ENCODE assay signal across 33 cellular contexts in the genomic region with DNA sequence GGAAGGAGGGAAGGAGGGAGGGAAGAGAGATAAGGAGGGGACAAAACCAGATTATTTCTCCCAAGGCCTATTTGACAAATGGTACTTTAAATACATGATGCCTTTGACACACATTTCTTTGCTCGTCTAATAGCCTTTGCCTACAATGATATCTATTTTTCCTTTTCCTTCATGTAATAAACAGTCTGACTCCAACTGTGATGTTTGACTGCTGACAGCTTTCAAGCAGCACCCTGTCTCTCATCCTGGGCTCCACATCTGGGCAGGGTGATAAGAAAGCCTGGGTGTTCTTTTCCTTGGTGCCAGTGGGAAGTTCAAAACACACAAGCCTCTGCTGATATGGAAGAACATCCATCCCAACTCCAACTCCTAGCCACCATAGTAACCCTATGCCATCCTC.
DNase-seq lines count a peak whose midpoint lies in the region; ATAC-seq, FAIRE-seq and TF ChIP-seq lines count a peak whose summit lies in the region.
"Had no signal": no experiment of that assay in that cellular context is flagged by ENCODE, and none has a peak within 500 bp of the region (broad histone marks: within the 10 kb centered on the region; RNA-seq: fewer than 3 reads in every experiment).

No MANE protein-coding gene starts in this region.

- no peak overlapping the region for H2AK5ac ChIP-seq in mesendoderm (ENCODE audit: low read length)

- H3K79me2 ChIP-seq in HepG2 (ENCODE audit: insufficient read depth, low read length) (no peaks in the 10 kb centered on the region), mesendoderm (ENCODE audit: control insufficient read depth, insufficient read depth, low read length) (no peaks in the 10 kb centered on the region), neural cell (replicated peaks; ENCODE audit: insufficient read depth, low read length) (no peaks in the 10 kb centered on the region)

- H4K20me1 ChIP-seq in HepG2 (ENCODE audit: insufficient read depth, low read length), result no peaks in the 10 kb centered on the region
- H4K20me1 ChIP-seq in neural cell (ENCODE audit: insufficient read depth), result no peaks in the 10 kb centered on the region
- H4K20me1 ChIP-seq: BLaER1; BLaER1 treated with 17β-estradiol and CSF1 and Interleukin-3, amounts not matched to agents 10 nM and 100 nM had no signal

- H3K4me1 ChIP-seq in HepG2 (ENCODE audit: insufficient read depth, low read length), result no peaks in the 10 kb centered on the region
- H3K4me1 ChIP-seq in right lobe of liver, result no peaks in the 10 kb centered on the region
- no peaks in the 10 kb centered on the region for H3K4me1 ChIP-seq in mesendoderm (ENCODE audit: control insufficient read depth, low read depth, low read length)
- H3K4me1 ChIP-seq: A549; BE2C; BLaER1; BLaER1 treated with 17β-estradiol and CSF1 and Interleukin-3, amounts not matched to agents 10 nM and 100 nM; Caco-2 had no signal

- H3K4me3 ChIP-seq in HepG2 (replicated peaks in 1 of 3; ENCODE audit: insufficient read depth in 1 of 3, low read depth in 2 of 3, low read length in 3 of 3) (no peak overlapping the region), right lobe of liver (no peak overlapping the region), mesendoderm (ENCODE audit: low read length) (no peak overlapping the region), neural cell (ENCODE audit: low read length) (no peak overlapping the region)
- H3K4me3 ChIP-seq: A549; BLaER1; BLaER1 treated with 17β-estradiol and CSF1 and Interleukin-3, amounts not matched to agents 10 nM and 100 nM had no signal

- no peak overlapping the region for H2BK15ac ChIP-seq in mesendoderm (replicated peaks; ENCODE audit: low read depth)

- no peaks in the 10 kb centered on the region for H3F3A ChIP-seq in neural cell (ENCODE audit: insufficient read depth, low read length, poor library complexity, severe bottlenecking)

- H3K36me3 ChIP-seq in HepG2 (replicated peaks in 1 of 2; ENCODE audit: control insufficient read depth in 1 of 2, insufficient read depth in 2 of 2, low read length in 2 of 2) (no peaks in the 10 kb centered on the region), right lobe of liver (no peaks in the 10 kb centered on the region), mesendoderm (ENCODE audit: control insufficient read depth, insufficient read depth, low read length) (no peaks in the 10 kb centered on the region), neural cell (ENCODE audit: insufficient read depth, low read length) (no peaks in the 10 kb centered on the region)
- H3K36me3 ChIP-seq: BE2C; BLaER1; BLaER1 treated with 17β-estradiol and CSF1 and Interleukin-3, amounts not matched to agents 10 nM and 100 nM had no signal

- H3K79me1 ChIP-seq in mesendoderm (ENCODE audit: low read length), result no peaks in the 10 kb centered on the region

- no peak overlapping the region for H3K18ac ChIP-seq in mesendoderm (ENCODE audit: low read length)

- H3K27me3 ChIP-seq in HepG2 (ENCODE audit: control insufficient read depth in 1 of 2, insufficient read depth in 2 of 2, low read length in 2 of 2) (no peaks in the 10 kb centered on the region), right lobe of liver (no peaks in the 10 kb centered on the region), mesendoderm (ENCODE audit: insufficient read depth, low read length, poor library complexity) (no peaks in the 10 kb centered on the region), neural cell (ENCODE audit: insufficient read depth, low read depth, low read length) (no peaks in the 10 kb centered on the region)
- H3K27me3 ChIP-seq: BE2C; BLaER1; BLaER1 treated with 17β-estradiol and CSF1 and Interleukin-3, amounts not matched to agents 10 nM and 100 nM had no signal

- intact Hi-C loops in HepG2 (cut with micrococcal nuclease; ENCODE audit: unreplicated experiment) (no loop called here), right lobe of liver (cut with DNase I) (no loop called here)

- no peak for TF ChIP-seq EP300 in HepG2 (IDR thresholded peaks at IDR 0.05; ENCODE audit: low read depth in 2 of 2, low read length in 2 of 2)
- TF ChIP-seq EP300 in HepG2 (CRISPR knock-in tag; IDR thresholded peaks at IDR 0.05; ENCODE audit: borderline replicate concordance), result no peak
- TF ChIP-seq EP300 in neural cell (conservative IDR thresholded peaks at IDR 0.05; ENCODE audit: poor library complexity, severe bottlenecking), result peak; percentile 60

- POLR2A ChIA-PET in HepG2 (lab: Yijun Ruan, JAX), result no interaction called here

- no peak overlapping the region for H2BK5ac ChIP-seq in mesendoderm (ENCODE audit: low read length)

- TF ChIP-seq RAD21 in HepG2 (CRISPR knock-in tag; IDR thresholded peaks at IDR 0.05) (no peak), neural cell (conservative IDR thresholded peaks at IDR 0.05) (no peak)

- no peak overlapping the region for H3K27ac ChIP-seq in HepG2 (ENCODE audit: extremely low read length, insufficient read depth, low read length)
- H3K27ac ChIP-seq in right lobe of liver, result no peak overlapping the region
- no peak overlapping the region for H3K27ac ChIP-seq in mesendoderm (ENCODE audit: low read depth, low read length)
- H3K27ac ChIP-seq in neural cell (ENCODE audit: low read length), result no peak overlapping the region
- H3K27ac ChIP-seq: 22Rv1; A549; BLaER1; BLaER1 treated with 17β-estradiol and CSF1 and Interleukin-3, amounts not matched to agents 10 nM and 100 nM; C4-2B had no signal

- no peak overlapping the region for H4K5ac ChIP-seq in mesendoderm (ENCODE audit: low read length)

- H3K4me2 ChIP-seq in HepG2 (ENCODE audit: low read depth, low read length), result no peak overlapping the region
- H3K4me2 ChIP-seq in mesendoderm (ENCODE audit: low read length), result no peak overlapping the region
- no peak overlapping the region for H3K4me2 ChIP-seq in neural cell (ENCODE audit: low read length)
- H3K4me2 ChIP-seq: A549; BLaER1; BLaER1 treated with 17β-estradiol and CSF1 and Interleukin-3, amounts not matched to agents 10 nM and 100 nM had no signal

- 0% methylated on average over 1 of the region's 1 CpG for WGBS in HepG2 (ENCODE audit: low lambda C conversion rate)
- WGBS in right lobe of liver (ENCODE audit: insufficient coverage, low coverage, low lambda C conversion rate, missing lambda C conversion rate), result 16% methylated on average over 1 of the region's 1 CpG
- no CpG with 5 or more reads among the region's 1 CpG for whole genome bisulfite sequencing in mesendoderm (ENCODE audit: extremely low coverage, insufficient coverage, low lambda C conversion rate)

- no peak overlapping the region for H4K8ac ChIP-seq in mesendoderm (ENCODE audit: low read depth, low read length)

- DNase-seq in HepG2 (ENCODE audit: low spot score) (no peak), right lobe of liver (no peak), mesendoderm (peak; percentile 1), NCI-H2107 treated with DMSO at 0.1 percent for 48 hours (lab: John Stamatoyannopoulos, UW; ENCODE audit: unreplicated experiment) (no peak)
- DNase-seq: 8988T; ACHN; AML-193; BE2C; C1 segment of cervical spinal cord; Caco-2; Calu3; CD4-positive, alpha-beta memory T cell; CD4-positive, alpha-beta T cell; CD4-positive, CD25-positive, alpha-beta regulatory T cell; CD8-positive, alpha-beta memory T cell; CD8-positive, alpha-beta T cell; COR-L47; DMS 273 treated with DMSO at 0.1 percent for 48 hours; DMS153; DMS53; DMS79; DMS79 treated with DMSO at 0.1 percent for 48 hours; DND-41; EL had no signal

- H3K9me2 ChIP-seq in neural cell (ENCODE audit: insufficient read depth, low read length), result no peaks in the 10 kb centered on the region

- CTCF ChIA-PET in HepG2 (lab: Yijun Ruan, JAX; ENCODE audit: low intra/inter-chr PET ratio, low total read pairs), result no interaction called here

- TF ChIP-seq POLR2A in HepG2 (IDR thresholded peaks at IDR 0.05; ENCODE audit: insufficient read depth in 1 of 2, low read depth in 2 of 2, low read length in 2 of 2) (no peak), right lobe of liver (IDR thresholded peaks at IDR 0.05) (no peak)

- no TSS peak for BruUV-seq in HepG2 (replicated peaks; lab: Mats Ljungman, UMichigan)

- H2AFZ ChIP-seq in HepG2 (ENCODE audit: low read length) (no peak overlapping the region), neural cell (ENCODE audit: low read depth, low read length) (no peak overlapping the region)

- H3K9me3 ChIP-seq in HepG2 (ENCODE audit: low read length) (no peaks in the 10 kb centered on the region), right lobe of liver (no peaks in the 10 kb centered on the region), neural cell (ENCODE audit: low read length) (no peaks in the 10 kb centered on the region)
- H3K9me3 ChIP-seq: A549; BE2C; BLaER1; BLaER1 treated with 17β-estradiol and CSF1 and Interleukin-3, amounts not matched to agents 10 nM and 100 nM; Caco-2 had no signal

- no peak for FAIRE-seq in HepG2 (lab: Jason Lieb, UNC)
- FAIRE-seq: A204.1, A549, D721Med had no signal

- H3K4ac ChIP-seq in mesendoderm (ENCODE audit: low read depth, low read length), result no peak overlapping the region

- TF ChIP-seq CTCF in HepG2 (CRISPR knock-in tag; IDR thresholded peaks at IDR 0.05) (no peak), right lobe of liver (IDR thresholded peaks at IDR 0.05) (no peak), neural cell (IDR thresholded peaks at IDR 0.05; ENCODE audit: poor library complexity, severe bottlenecking) (no peak)

- H3K23ac ChIP-seq in mesendoderm (ENCODE audit: low read length), result no peak overlapping the region

- H3K9ac ChIP-seq in HepG2 (ENCODE audit: insufficient read depth, low read depth, low read length) (no peak overlapping the region), mesendoderm (ENCODE audit: low read length) (no peak overlapping the region), neural cell (ENCODE audit: low read length) (no peak overlapping the region)
- H3K9ac ChIP-seq: BLaER1; BLaER1 treated with 17β-estradiol and CSF1 and Interleukin-3, amounts not matched to agents 10 nM and 100 nM had no signal

- no peak overlapping the region for H3K56ac ChIP-seq in mesendoderm (ENCODE audit: low read length)

- no peak overlapping the region for H2BK120ac ChIP-seq in mesendoderm (ENCODE audit: low read depth, low read length)

- ATAC-seq in HepG2 (no peak), right lobe of liver (no peak), GM18517 (IDR thresholded peaks at IDR 0.05; ENCODE audit: unreplicated experiment) (no peak)
- ATAC-seq: A549; CD8-positive, alpha-beta T cell had no signal

- in situ Hi-C loops in HepG2 (cut with HindIII; ENCODE audit: extremely low pct_ligation_motif_present, low pct_unique_long_range_greater_than_20kb), result no loop called here

TF ChIP-seq in HepG2, 621 proteins besides CTCF, POLR2A, EP300 and RAD21 (continues in another document):
- peak; percentile 80 for TF ChIP-seq HNRNPK (IDR thresholded peaks at IDR 0.05; ENCODE audit: low read depth, low read length, poor library complexity, severe bottlenecking)

TF ChIP-seq in neural cell, 6 proteins besides CTCF, POLR2A, EP300 and RAD21 (continues in another document):
- TF ChIP-seq POLR2AphosphoS5 (IDR thresholded peaks at IDR 0.05), result peak; percentile 50
- no peak for TF ChIP-seq MXI1 (conservative IDR thresholded peaks at IDR 0.05; ENCODE audit: poor library complexity, severe bottlenecking)
- TF ChIP-seq SMC3 (conservative IDR thresholded peaks at IDR 0.05; ENCODE audit: poor library complexity), result no peak
